1 cellular context compared by ENCODE assay signal in the genomic region with DNA sequence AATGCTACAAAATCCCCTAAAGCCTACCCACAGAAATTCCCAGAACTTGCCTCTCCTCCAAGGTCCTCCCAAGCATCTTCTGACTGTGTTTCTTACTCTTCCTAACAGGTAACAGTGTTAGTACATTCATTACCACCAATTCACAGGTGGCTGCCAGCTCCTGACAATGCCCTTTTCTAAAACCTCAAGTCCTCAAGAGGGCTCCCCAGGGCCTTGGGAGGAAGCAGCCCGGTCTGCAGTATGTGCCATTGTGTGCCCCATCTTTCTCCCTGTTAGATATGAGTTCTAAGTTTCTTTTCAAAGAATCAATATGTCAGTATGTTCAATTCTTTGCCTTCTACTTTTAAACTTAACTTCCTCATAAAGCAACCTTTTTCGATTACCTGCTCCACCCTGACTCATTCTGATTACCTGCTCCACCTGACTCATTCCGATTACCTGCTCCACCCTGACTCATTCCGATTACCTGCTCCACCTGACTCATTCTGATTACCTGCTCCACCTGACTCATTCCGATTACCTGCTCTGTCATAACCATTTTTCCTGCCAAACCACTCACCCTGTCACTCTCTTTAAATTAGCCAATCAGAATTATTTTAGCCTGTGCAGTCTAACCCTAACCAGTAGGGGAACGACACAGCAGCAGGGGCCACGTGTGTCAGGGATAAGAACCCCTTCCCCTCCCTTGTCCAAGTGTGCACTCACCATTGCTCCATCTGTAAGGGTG.
TF ChIP-seq lines count a peak whose summit lies in the region.

No MANE protein-coding gene starts in this region.

TF ChIP-seq in GM12878, 131 proteins besides CTCF, POLR2A, EP300 and RAD21:
- TF ChIP-seq JUNB (IDR thresholded peaks at IDR 0.05): 0 out of 2 replicates have a peak, but pooled peaks have one; percentile 13
- TF ChIP-seq, protein P1, sequence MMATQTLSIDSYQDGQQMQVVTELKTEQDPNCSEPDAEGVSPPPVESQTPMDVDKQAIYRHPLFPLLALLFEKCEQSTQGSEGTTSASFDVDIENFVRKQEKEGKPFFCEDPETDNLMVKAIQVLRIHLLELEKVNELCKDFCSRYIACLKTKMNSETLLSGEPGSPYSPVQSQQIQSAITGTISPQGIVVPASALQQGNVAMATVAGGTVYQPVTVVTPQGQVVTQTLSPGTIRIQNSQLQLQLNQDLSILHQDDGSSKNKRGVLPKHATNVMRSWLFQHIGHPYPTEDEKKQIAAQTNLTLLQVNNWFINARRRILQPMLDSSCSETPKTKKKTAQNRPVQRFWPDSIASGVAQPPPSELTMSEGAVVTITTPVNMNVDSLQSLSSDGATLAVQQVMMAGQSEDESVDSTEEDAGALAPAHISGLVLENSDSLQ (IDR thresholded peaks at IDR 0.05): peak; percentile 66; the same call in 1 of the 2 replicates
